ENCODE assay signal across 10 cellular contexts in the genomic region with DNA sequence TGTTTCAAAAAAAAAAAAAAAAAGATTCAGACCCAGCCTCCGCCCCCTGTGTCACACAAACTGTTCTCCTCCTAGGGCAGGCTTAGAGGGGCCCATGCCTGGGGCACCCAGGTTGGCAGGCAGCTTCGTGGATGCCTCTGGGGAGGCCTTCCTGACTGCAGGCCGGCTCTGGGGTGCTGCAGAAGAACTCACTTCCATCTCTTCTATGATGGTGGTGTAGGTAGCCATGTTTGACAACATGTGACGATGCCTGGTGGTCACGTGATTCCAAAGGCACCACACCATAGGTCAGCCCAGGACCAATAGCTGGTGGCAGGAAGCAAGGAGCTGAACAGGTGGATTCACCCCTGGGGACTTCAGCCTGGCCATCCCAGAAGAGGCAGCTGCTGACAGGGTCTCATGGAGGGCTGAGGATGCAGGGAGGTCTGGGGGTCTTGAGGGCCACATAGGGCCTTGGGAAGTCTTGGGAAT. TPM values are rescaled to one million over a fixed set of nuclear protein-coding genes. Genes with fewer than 3 reads are reported as not detected.
DNase-seq lines count a peak whose midpoint lies in the region; ATAC-seq and TF ChIP-seq lines count a peak whose summit lies in the region.
"Had no signal": no experiment of that assay in that cellular context is flagged by ENCODE, and none has a peak within 500 bp of the region (broad histone marks: within the 10 kb centered on the region; RNA-seq: fewer than 3 reads in every experiment).

No MANE protein-coding gene starts in this region.

- no peaks in the 10 kb centered on the region for H3K27me3 ChIP-seq in CD8-positive, alpha-beta T cell (ENCODE audit: insufficient read depth, low read length)
- H3K27me3 ChIP-seq: pancreas, Peyer's patch had no signal

- peaks cover 0 to 5% of the 10 kb centered on the region in 2 donors for H3K9me3 Mint-ChIP-seq in activated naive CD4-positive, alpha-beta T cell treated with anti-CD3 and anti-CD28 coated beads, Interleukin-2, amount 50 U/mL, for 72 hours
- peaks cover 3% of the 10 kb centered on the region for H3K9me3 Mint-ChIP-seq in activated naive CD8-positive, alpha-beta T cell treated with anti-CD3 and anti-CD28 coated beads for 36 hours
- H3K9me3 Mint-ChIP-seq in stimulated activated effector memory CD8-positive, alpha-beta T cell treated with anti-CD3 and anti-CD28 coated beads, Interleukin-12 subunit alpha, Interleukin-12 subunit beta, amount 100 ng/mL, for 72 hours: peaks cover 3% of the 10 kb centered on the region
- peaks cover 2% of the 10 kb centered on the region for H3K9me3 Mint-ChIP-seq in CD8-positive, alpha-beta T cell

- POLR2A ChIA-PET in CD8-positive, alpha-beta T cell (lab: Charles Lee): no interaction called here

- CTCF ChIA-PET in CD8-positive, alpha-beta T cell (lab: Charles Lee): no interaction called here

- H3K36me3 Mint-ChIP-seq in activated naive CD4-positive, alpha-beta T cell treated with anti-CD3 and anti-CD28 coated beads, Interleukin-2, amount 50 U/mL, for 72 hours: no peaks in the 10 kb centered on the region
- no peaks in the 10 kb centered on the region for H3K36me3 Mint-ChIP-seq in activated naive CD8-positive, alpha-beta T cell treated with anti-CD3 and anti-CD28 coated beads for 36 hours
- no peaks in the 10 kb centered on the region for H3K36me3 Mint-ChIP-seq in stimulated activated effector memory CD8-positive, alpha-beta T cell treated with anti-CD3 and anti-CD28 coated beads, Interleukin-12 subunit alpha, Interleukin-12 subunit beta, amount 100 ng/mL, for 72 hours
- H3K36me3 Mint-ChIP-seq in CD8-positive, alpha-beta T cell: no peaks in the 10 kb centered on the region

- intact Hi-C loops in CD8-positive, alpha-beta T cell (cut with DNase I, micrococcal nuclease): loop anchor here in 1 of 2 experiments (5.0 kb wide), 2 partner anchors 51 to 111 kb away; no protein-coding TSS in a partner anchor

- no peak for TF ChIP-seq CTCF in NB4 (IDR thresholded peaks at IDR 0.05; ENCODE audit: low read depth, low read length)
- no peak for TF ChIP-seq CTCF in CD8-positive, alpha-beta T cell (IDR thresholded peaks at IDR 0.05)

- H3K27ac Mint-ChIP-seq in activated naive CD4-positive, alpha-beta T cell treated with anti-CD3 and anti-CD28 coated beads, Interleukin-2, amount 50 U/mL, for 72 hours: peak overlapping the region; percentile 60 to 77
- no peak overlapping the region for H3K27ac Mint-ChIP-seq in activated naive CD8-positive, alpha-beta T cell treated with anti-CD3 and anti-CD28 coated beads for 36 hours
- peak overlapping the region; percentile 77 for H3K27ac Mint-ChIP-seq in stimulated activated effector memory CD8-positive, alpha-beta T cell treated with anti-CD3 and anti-CD28 coated beads, Interleukin-12 subunit alpha, Interleukin-12 subunit beta, amount 100 ng/mL, for 72 hours
- no peak overlapping the region for H3K27ac Mint-ChIP-seq in CD8-positive, alpha-beta T cell

- peaks cover 3% of the 10 kb centered on the region for H3K9me3 ChIP-seq in CD8-positive, alpha-beta T cell (ENCODE audit: low read length)
- H3K9me3 ChIP-seq: pancreas, Peyer's patch had no signal

- no peaks in the 10 kb centered on the region for H3K36me3 ChIP-seq in CD8-positive, alpha-beta T cell (ENCODE audit: insufficient read depth, low read length)
- H3K36me3 ChIP-seq: pancreas, Peyer's patch had no signal

- H3K27me3 Mint-ChIP-seq in activated naive CD8-positive, alpha-beta T cell treated with anti-CD3 and anti-CD28 coated beads for 36 hours: no peaks in the 10 kb centered on the region
- no peaks in the 10 kb centered on the region for H3K27me3 Mint-ChIP-seq in CD8-positive, alpha-beta T cell (ENCODE audit: low read depth)

- DNase-seq in activated naive CD4-positive, alpha-beta T cell treated with anti-CD3 and anti-CD28 coated beads, Interleukin-2, amount 50 U/mL, for 72 hours (ENCODE audit: low spot score in 2 of 2): peak in 1 of 2 donors; percentile 41
- DNase-seq in activated naive CD4-positive, alpha-beta T cell treated with anti-CD3 and anti-CD28 coated beads, Interleukin-2, amount 50 U/mL, for 16 hours: no peak
- DNase-seq in NB4 (ENCODE audit: low read depth) (peak; percentile 87), middle frontal gyrus (ENCODE audit: extremely low spot score, low spot score) (no peak)
- DNase-seq in activated naive CD8-positive, alpha-beta T cell treated with anti-CD3 and anti-CD28 coated beads for 36 hours: peak; percentile 56
- DNase-seq in stimulated activated effector memory CD8-positive, alpha-beta T cell treated with anti-CD3 and anti-CD28 coated beads, Interleukin-12 subunit alpha, Interleukin-12 subunit beta, amount 100 ng/mL, for 72 hours (ENCODE audit: low spot score in 2 of 2): no peak
- DNase-seq in CD8-positive, alpha-beta T cell: no peak

- peak; percentile 53 to 71 for ATAC-seq in activated naive CD4-positive, alpha-beta T cell treated with anti-CD3 and anti-CD28 coated beads, Interleukin-2, amount 50 U/mL, for 72 hours
- ATAC-seq in stimulated activated effector memory CD8-positive, alpha-beta T cell treated with anti-CD3 and anti-CD28 coated beads, Interleukin-12 subunit alpha, Interleukin-12 subunit beta, amount 100 ng/mL, for 72 hours: peak; percentile 51
- no peak for ATAC-seq in CD8-positive, alpha-beta T cell
- no peak for ATAC-seq in HG02763 (IDR thresholded peaks at IDR 0.05; ENCODE audit: unreplicated experiment)
- ATAC-seq: pancreas had no signal

- no peak overlapping the region for H3K27ac ChIP-seq in CD8-positive, alpha-beta T cell (ENCODE audit: low read depth, low read length)
- H3K27ac ChIP-seq: pancreas, Peyer's patch had no signal

- H3K4me3 ChIP-seq in NB4 (ENCODE audit: low read depth, low read length): peak overlapping the region; percentile 57
- H3K4me3 ChIP-seq in CD8-positive, alpha-beta T cell (ENCODE audit: low read depth, low read length): no peak overlapping the region
- H3K4me3 ChIP-seq: pancreas, Peyer's patch had no signal

- no peak for TF ChIP-seq POLR2A in NB4 (IDR thresholded peaks at IDR 0.05; ENCODE audit: extremely low read depth, insufficient read length)

- H3K4me1 Mint-ChIP-seq in activated naive CD8-positive, alpha-beta T cell treated with anti-CD3 and anti-CD28 coated beads for 36 hours: peaks cover 4% of the 10 kb centered on the region
- peaks cover 20% of the 10 kb centered on the region for H3K4me1 Mint-ChIP-seq in stimulated activated effector memory CD8-positive, alpha-beta T cell treated with anti-CD3 and anti-CD28 coated beads, Interleukin-12 subunit alpha, Interleukin-12 subunit beta, amount 100 ng/mL, for 72 hours
- H3K4me1 Mint-ChIP-seq in CD8-positive, alpha-beta T cell (ENCODE audit: low read depth): peaks cover 2% of the 10 kb centered on the region

- peaks cover 5% of the 10 kb centered on the region for H3K4me1 ChIP-seq in CD8-positive, alpha-beta T cell (ENCODE audit: insufficient read depth, low read length)

- peak overlapping the region; percentile 62 for H3K4me3 Mint-ChIP-seq in activated naive CD8-positive, alpha-beta T cell treated with anti-CD3 and anti-CD28 coated beads for 36 hours
- no peak overlapping the region for H3K4me3 Mint-ChIP-seq in stimulated activated effector memory CD8-positive, alpha-beta T cell treated with anti-CD3 and anti-CD28 coated beads, Interleukin-12 subunit alpha, Interleukin-12 subunit beta, amount 100 ng/mL, for 72 hours
- H3K4me3 Mint-ChIP-seq in CD8-positive, alpha-beta T cell: no peak overlapping the region

RNA-seq across cellular contexts. Expression of gene CELSR1, which starts 24.1 kb away (rescaled TPM):
- 1 to 10 TPM in 1 of 2 donors, under 1 TPM in 1; 0.54 to 1.1 TPM for total RNA-seq in activated naive CD4-positive, alpha-beta T cell treated with anti-CD3 and anti-CD28 coated beads, Interleukin-2, amount 50 U/mL, for 72 hours
- under 1 TPM; 0.04 to 0.14 TPM for total RNA-seq in activated naive CD8-positive, alpha-beta T cell treated with anti-CD3 and anti-CD28 coated beads for 36 hours
- total RNA-seq in CD8-positive, alpha-beta T cell: 1 to 10 TPM in 1 of 2 experiments, under 1 TPM in 1; 0.92 to 1.0 TPM

RNA-seq across cellular contexts. Expression of gene GRAMD4, which starts 58.7 kb away (rescaled TPM):
- 10 to 100 TPM; 33.8 to 42.4 TPM for total RNA-seq in activated naive CD4-positive, alpha-beta T cell treated with anti-CD3 and anti-CD28 coated beads, Interleukin-2, amount 50 U/mL, for 72 hours
- 10 to 100 TPM; 20.7 to 20.9 TPM for total RNA-seq in activated naive CD8-positive, alpha-beta T cell treated with anti-CD3 and anti-CD28 coated beads for 36 hours
- 1 to 10 TPM; 8.4 to 8.7 TPM for total RNA-seq in CD8-positive, alpha-beta T cell

Comparison
In these comparisons a context has a peak if more than half of its experiments do, and no peak if none do; other contexts are left out.
1. ATAC-seq: peak in activated naive CD4-positive, alpha-beta T cell treated with anti-CD3 and anti-CD28 coated beads, Interleukin-2, amount 50 U/mL, for 72 hours (2 of 2) and stimulated activated effector memory CD8-positive, alpha-beta T cell treated with anti-CD3 and anti-CD28 coated beads, Interleukin-12 subunit alpha, Interleukin-12 subunit beta, amount 100 ng/mL, for 72 hours (single experiment); none in CD8-positive, alpha-beta T cell (single experiment) and HG02763 (single experiment).
2. DNase-seq: peak in NB4 (single experiment) and activated naive CD8-positive, alpha-beta T cell treated with anti-CD3 and anti-CD28 coated beads for 36 hours (single experiment); none in activated naive CD4-positive, alpha-beta T cell treated with anti-CD3 and anti-CD28 coated beads, Interleukin-2, amount 50 U/mL, for 16 hours (single experiment), stimulated activated effector memory CD8-positive, alpha-beta T cell treated with anti-CD3 and anti-CD28 coated beads, Interleukin-12 subunit alpha, Interleukin-12 subunit beta, amount 100 ng/mL, for 72 hours (0 of 2), middle frontal gyrus (single experiment) and CD8-positive, alpha-beta T cell (0 of 7).
3. H3K27ac Mint-ChIP-seq: peak in activated naive CD4-positive, alpha-beta T cell treated with anti-CD3 and anti-CD28 coated beads, Interleukin-2, amount 50 U/mL, for 72 hours (2 of 2) and stimulated activated effector memory CD8-positive, alpha-beta T cell treated with anti-CD3 and anti-CD28 coated beads, Interleukin-12 subunit alpha, Interleukin-12 subunit beta, amount 100 ng/mL, for 72 hours (single experiment); none in activated naive CD8-positive, alpha-beta T cell treated with anti-CD3 and anti-CD28 coated beads for 36 hours (single experiment) and CD8-positive, alpha-beta T cell (single experiment).